1 cellular context compared by ENCODE assay signal in the genomic region with DNA sequence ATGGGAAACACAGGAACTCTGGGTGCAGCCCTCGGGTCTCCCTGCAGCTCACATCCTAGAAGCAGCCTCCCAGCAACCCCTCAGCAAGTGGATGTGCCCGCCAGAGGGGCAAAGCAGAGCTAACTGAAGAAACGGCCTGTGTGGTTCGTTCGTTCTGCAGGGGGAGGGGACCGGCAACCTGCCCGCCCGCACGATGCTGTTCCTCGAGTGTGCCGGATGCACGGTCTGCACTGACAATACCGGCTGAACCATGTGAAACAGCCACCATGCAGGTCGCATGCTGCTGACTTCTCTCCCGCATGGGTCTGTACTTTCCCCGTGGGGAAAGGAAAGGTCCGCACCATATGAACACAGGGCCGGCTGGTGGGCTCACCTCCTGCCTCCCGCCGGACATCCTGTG.
TF ChIP-seq lines count a peak whose summit lies in the region.

No MANE protein-coding gene starts in this region.

TF ChIP-seq in H1, 55 proteins besides CTCF, POLR2A, EP300 and RAD21:
- TF ChIP-seq, protein P1, sequence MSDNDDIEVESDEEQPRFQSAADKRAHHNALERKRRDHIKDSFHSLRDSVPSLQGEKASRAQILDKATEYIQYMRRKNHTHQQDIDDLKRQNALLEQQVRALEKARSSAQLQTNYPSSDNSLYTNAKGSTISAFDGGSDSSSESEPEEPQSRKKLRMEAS (IDR thresholded peaks at IDR 0.05) = no peak
- no peak for TF ChIP-seq CHD2 (IDR thresholded peaks at IDR 0.05; ENCODE audit: low read length)
- TF ChIP-seq CREB1 (IDR thresholded peaks at IDR 0.05) = no peak
- TF ChIP-seq TCF12 (IDR thresholded peaks at IDR 0.05; ENCODE audit: low read depth, low read length) = no peak
- TF ChIP-seq TAF1 (IDR thresholded peaks at IDR 0.05; ENCODE audit: low read depth, low read length) = no peak
- TF ChIP-seq TEAD4 (IDR thresholded peaks at IDR 0.05; ENCODE audit: low read depth, low read length) = no peak
- TF ChIP-seq EZH2 (IDR thresholded peaks at IDR 0.05; ENCODE audit: low read depth, low read length, severe bottlenecking) = no peak
- TF ChIP-seq KDM5A (IDR thresholded peaks at IDR 0.05; ENCODE audit: low read length) = no peak
- no peak for TF ChIP-seq JUN (IDR thresholded peaks at IDR 0.05; ENCODE audit: low read depth, low read length)
- no peak for TF ChIP-seq SIRT6 (IDR thresholded peaks at IDR 0.05; ENCODE audit: low read length)
- TF ChIP-seq HDAC2 (IDR thresholded peaks at IDR 0.05; ENCODE audit: borderline replicate concordance in 1 of 2, low read depth in 2 of 2, low read length in 2 of 2) = no peak
- no peak for TF ChIP-seq RNF2 (IDR thresholded peaks at IDR 0.05; ENCODE audit: borderline replicate concordance, low read depth, low read length, missing control alignments, poor library complexity, severe bottlenecking)
- no peak for TF ChIP-seq YY1 (IDR thresholded peaks at IDR 0.05; ENCODE audit: low read depth, low read length)
- no peak for TF ChIP-seq FOSL1 (IDR thresholded peaks at IDR 0.05; ENCODE audit: insufficient read depth, low read depth, low read length)
- no peak for TF ChIP-seq RBBP5 (IDR thresholded peaks at IDR 0.05; ENCODE audit: borderline replicate concordance, low read depth, low read length)
